Comparison of ENCODE assay signal across 20 cellular contexts in the genomic region with DNA sequence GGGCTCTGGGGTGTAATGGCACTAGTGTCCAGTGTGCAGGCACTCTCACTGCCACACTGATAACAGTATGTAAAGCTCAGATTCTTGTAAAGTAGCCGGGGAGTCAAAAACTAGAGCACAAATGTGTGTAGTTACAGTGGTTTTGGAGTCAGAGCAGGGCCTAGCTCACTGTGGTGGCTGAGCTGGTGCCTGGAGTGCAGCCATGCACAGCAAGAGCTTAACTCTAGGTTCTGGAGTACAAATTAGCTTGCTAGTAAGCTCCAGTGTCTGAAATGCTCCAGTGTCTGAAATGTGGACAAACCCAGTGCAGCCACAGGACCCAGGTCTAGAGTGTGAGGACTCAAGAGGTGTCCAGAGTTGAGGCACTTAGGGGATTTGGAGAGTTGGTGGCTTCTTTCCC.
DNase-seq lines count a peak whose midpoint lies in the region; ATAC-seq, FAIRE-seq and TF ChIP-seq lines count a peak whose summit lies in the region.
"Had no signal": no experiment of that assay in that cellular context is flagged by ENCODE, and none has a peak within 500 bp of the region (broad histone marks: within the 10 kb centered on the region; RNA-seq: fewer than 3 reads in every experiment).

No MANE protein-coding gene starts in this region.

- no peak for FAIRE-seq in HTR-8/SVneo (lab: Jason Lieb, UNC)

- peak overlapping the region; percentile 41 for H3K27ac ChIP-seq in mesenchymal stem cell (ENCODE audit: low read length, poor library complexity, severe bottlenecking)

- in situ Hi-C loops in astrocyte of the spinal cord (cut with HindIII; ENCODE audit: low sequenced_read_pairs): no loop called here

- peak overlapping the region in 1 of 2 experiments; percentile 3 for H2BK12ac ChIP-seq in mesenchymal stem cell (ENCODE audit: low read length in 2 of 2)

- no peak overlapping the region for H2AFZ ChIP-seq in mesenchymal stem cell (ENCODE audit: low read depth, low read length)

- peaks cover 23% of the 10 kb centered on the region for H3K9me3 ChIP-seq in mesenchymal stem cell (ENCODE audit: control insufficient read depth, low read length)
- H3K9me3 ChIP-seq: HAP-1 had no signal

- no peaks in the 10 kb centered on the region for H3K27me3 ChIP-seq in mesenchymal stem cell (ENCODE audit: control insufficient read depth in 1 of 2, insufficient read depth in 1 of 2, low read length in 2 of 2)

- no peak for ATAC-seq in GM19035 (IDR thresholded peaks at IDR 0.05; ENCODE audit: unreplicated experiment)

- no peak overlapping the region for H3K23ac ChIP-seq in mesenchymal stem cell (ENCODE audit: low read length in 2 of 2)

- no peak overlapping the region for H3K4ac ChIP-seq in mesenchymal stem cell (ENCODE audit: low read depth in 1 of 2, low read length in 2 of 2)

- DNase-seq in HK-2 (ENCODE audit: unreplicated experiment) (peak; percentile 29), astrocyte of the spinal cord (ENCODE audit: low read depth, low spot score) (peak; percentile 36), mesenchymal stem cell (no peak), renal cortical epithelial cell (ENCODE audit: low read depth) (peak; percentile 61), HTR-8/SVneo (ENCODE audit: insufficient read length, low spot score) (no peak)
- DNase-seq in T-helper 2 cell treated with Interferon-gamma antibody and Interleukin-4, amounts not matched to agents 5 μg/mL and 100 μg/mL, for 36 hours (ENCODE audit: low spot score): no peak
- DNase-seq: CD4-positive, CD25-positive, alpha-beta regulatory T cell; DMS79; Kasumi-1; MM.1S; NCI-H1048; NCI-H1417 treated with DMSO at 0.1 percent for 48 hours; NCI-H187; NCI-H2107; NCI-H446 treated with DMSO at 0.1 percent for 48 hours; NCI-H526 treated with DMSO at 0.1 percent for 48 hours; RPMI8226; SHP77 had no signal

- WGBS in mesenchymal stem cell: 93% methylated on average over 1 of the region's 1 CpG

- H3K18ac ChIP-seq in mesenchymal stem cell (ENCODE audit: low read depth in 1 of 2, low read length in 2 of 2): peak overlapping the region; percentile 26 to 37

- H3K4me2 ChIP-seq in mesenchymal stem cell (ENCODE audit: low read length, poor library complexity, severe bottlenecking): no peak overlapping the region

- H3K36me3 Mint-ChIP-seq in T-helper 2 cell treated with Interferon-gamma antibody and Interleukin-4, amounts not matched to agents 5 μg/mL and 100 μg/mL, for 36 hours (ENCODE audit: low read depth): no peaks in the 10 kb centered on the region
- H3K36me3 Mint-ChIP-seq: CD4-positive, CD25-positive, alpha-beta regulatory T cell had no signal

- H3K36me3 ChIP-seq in mesenchymal stem cell (ENCODE audit: control insufficient read depth in 1 of 2, insufficient read depth in 2 of 2, low read depth in 1 of 2, low read length in 2 of 2): no peaks in the 10 kb centered on the region
- H3K36me3 ChIP-seq: HAP-1 had no signal

- H3K9ac ChIP-seq in mesenchymal stem cell (ENCODE audit: low read length): no peak overlapping the region

- no peak for TF ChIP-seq CTCF in astrocyte of the spinal cord (IDR thresholded peaks at IDR 0.05; ENCODE audit: low read depth, low read length)

- no peaks in the 10 kb centered on the region for H3K9me3 Mint-ChIP-seq in T-helper 2 cell treated with Interferon-gamma antibody and Interleukin-4, amounts not matched to agents 5 μg/mL and 100 μg/mL, for 36 hours

- H4K91ac ChIP-seq in mesenchymal stem cell (ENCODE audit: low read length): no peak overlapping the region

- no peak overlapping the region for H2BK5ac ChIP-seq in mesenchymal stem cell (ENCODE audit: low read depth, low read length, poor library complexity, severe bottlenecking)

- peaks cover 7% of the 10 kb centered on the region for H3K4me1 ChIP-seq in mesenchymal stem cell (ENCODE audit: control insufficient read depth, insufficient read depth, low read depth, low read length)

- H3K14ac ChIP-seq in mesenchymal stem cell (ENCODE audit: low read length in 2 of 2): peak overlapping the region in 1 of 2 experiments; percentile 36

- no peak overlapping the region for H2BK120ac ChIP-seq in mesenchymal stem cell (ENCODE audit: low read depth, low read length)

- no peak overlapping the region for H3K27ac Mint-ChIP-seq in T-helper 2 cell treated with Interferon-gamma antibody and Interleukin-4, amounts not matched to agents 5 μg/mL and 100 μg/mL, for 36 hours
- H3K27ac Mint-ChIP-seq: CD4-positive, CD25-positive, alpha-beta regulatory T cell had no signal

- H3K27me3 Mint-ChIP-seq in T-helper 2 cell treated with Interferon-gamma antibody and Interleukin-4, amounts not matched to agents 5 μg/mL and 100 μg/mL, for 36 hours (ENCODE audit: low read depth): no peaks in the 10 kb centered on the region
- H3K27me3 Mint-ChIP-seq: CD4-positive, CD25-positive, alpha-beta regulatory T cell had no signal

- H3K4me3 ChIP-seq in astrocyte of the spinal cord (ENCODE audit: low read depth, low read length) (no peak overlapping the region), mesenchymal stem cell (ENCODE audit: insufficient read depth in 1 of 2, low read depth in 1 of 2, low read length in 2 of 2) (no peak overlapping the region)
- H3K4me3 ChIP-seq: HAP-1 had no signal

- no peaks in the 10 kb centered on the region for H3K4me1 Mint-ChIP-seq in T-helper 2 cell treated with Interferon-gamma antibody and Interleukin-4, amounts not matched to agents 5 μg/mL and 100 μg/mL, for 36 hours (ENCODE audit: low read depth)
- H3K4me1 Mint-ChIP-seq: CD4-positive, CD25-positive, alpha-beta regulatory T cell had no signal

- H3K79me1 ChIP-seq in mesenchymal stem cell (replicated peaks; ENCODE audit: low read length, poor library complexity, severe bottlenecking): peaks cover 14% of the 10 kb centered on the region

- H2AK5ac ChIP-seq in mesenchymal stem cell (ENCODE audit: low read length, severe bottlenecking): peak overlapping the region; percentile 18

- H4K8ac ChIP-seq in mesenchymal stem cell (ENCODE audit: low read length): no peak overlapping the region

- H3K4me3 Mint-ChIP-seq in T-helper 2 cell treated with Interferon-gamma antibody and Interleukin-4, amounts not matched to agents 5 μg/mL and 100 μg/mL, for 36 hours: no peak overlapping the region
- H3K4me3 Mint-ChIP-seq: CD4-positive, CD25-positive, alpha-beta regulatory T cell had no signal

- H2BK15ac ChIP-seq in mesenchymal stem cell (ENCODE audit: low read depth, poor library complexity, severe bottlenecking): no peak overlapping the region

Comparison
In these comparisons a context has a peak if more than half of its experiments do, and no peak if none do; other contexts are left out.
1. DNase-seq: peak in HK-2 (single experiment), astrocyte of the spinal cord (single experiment) and renal cortical epithelial cell (single experiment); none in mesenchymal stem cell (single experiment), T-helper 2 cell treated with Interferon-gamma antibody and Interleukin-4, amounts not matched to agents 5 μg/mL and 100 μg/mL, for 36 hours (single experiment) and HTR-8/SVneo (single experiment).